18 cellular contexts compared by ENCODE assay signal in the genomic region with DNA sequence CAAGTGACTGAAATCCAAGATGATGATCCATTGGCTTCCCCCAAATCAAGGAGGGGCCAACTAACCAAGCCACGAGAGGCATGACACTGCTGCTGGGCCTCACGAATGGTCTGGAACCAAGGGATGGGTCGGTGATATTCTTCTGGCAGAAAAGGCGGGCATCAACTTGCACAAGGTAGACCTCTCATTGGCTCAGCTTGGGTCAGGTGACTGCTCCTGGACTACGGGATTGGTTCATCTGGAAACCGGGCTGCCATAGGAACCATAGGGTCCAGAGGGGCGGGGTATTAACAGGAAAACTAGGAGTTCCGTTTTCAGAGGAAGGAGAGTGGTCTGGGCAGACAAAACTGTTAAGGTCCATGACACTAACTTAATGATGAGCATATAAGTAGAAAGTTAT.
DNase-seq lines count a peak whose midpoint lies in the region; ATAC-seq, FAIRE-seq and TF ChIP-seq lines count a peak whose summit lies in the region.
"Had no signal": no experiment of that assay in that cellular context is flagged by ENCODE, and none has a peak within 500 bp of the region (broad histone marks: within the 10 kb centered on the region; RNA-seq: fewer than 3 reads in every experiment).

No MANE protein-coding gene starts in this region.

- H3K9me3 Mint-ChIP-seq in endodermal cell = no peaks in the 10 kb centered on the region
- H3K9me3 Mint-ChIP-seq in T-helper 2 cell treated with Interferon-gamma antibody and Interleukin-4, amounts not matched to agents 5 μg/mL and 100 μg/mL, for 36 hours = no peaks in the 10 kb centered on the region
- H3K9me3 Mint-ChIP-seq: CD4-positive, alpha-beta memory T cell; GM23338 had no signal

- H3K4me3 ChIP-seq in endodermal cell (ENCODE audit: low read length) = no peak overlapping the region
- H3K4me3 ChIP-seq: GM23338 had no signal

- no peaks in the 10 kb centered on the region for H3K4me1 ChIP-seq in endodermal cell (ENCODE audit: control insufficient read depth, insufficient read depth, low read length)
- H3K4me1 ChIP-seq: BE2C had no signal

- H3K27ac ChIP-seq in RWPE1 (no peak overlapping the region), endodermal cell (ENCODE audit: low read depth, low read length) (no peak overlapping the region)
- H3K27ac ChIP-seq: C4-2B, HL-60 had no signal

- CTCF ChIA-PET in RWPE1 (lab: Yijun Ruan, JAX) = no interaction called here

- DNase-seq in HTR-8/SVneo (ENCODE audit: insufficient read length, low spot score) (no peak), RWPE1 (ENCODE audit: low spot score) (peak; percentile 59), endodermal cell (peak; percentile 62), DMS114 treated with DMSO at 0.1 percent for 48 hours (lab: John Stamatoyannopoulos, UW; ENCODE audit: unreplicated experiment) (no peak), SIG-M5 treated with dmso at 0.1 percent for 504 hours (lab: John Stamatoyannopoulos, UW; ENCODE audit: unreplicated experiment) (no peak)
- DNase-seq in T-helper 2 cell treated with Interferon-gamma antibody and Interleukin-4, amounts not matched to agents 5 μg/mL and 100 μg/mL, for 36 hours (ENCODE audit: low spot score) = no peak
- DNase-seq: BE2C; CD4-positive, alpha-beta memory T cell; DMS153; DND-41; GF-D8; HCEC 1CT; KG1 had no signal

- no peaks in the 10 kb centered on the region for H3K27me3 ChIP-seq in endodermal cell (ENCODE audit: control insufficient read depth, insufficient read depth, low read length, poor library complexity, severe bottlenecking)
- H3K27me3 ChIP-seq: BE2C had no signal

- H3K4me3 Mint-ChIP-seq in endodermal cell = no peak overlapping the region
- no peak overlapping the region for H3K4me3 Mint-ChIP-seq in T-helper 2 cell treated with Interferon-gamma antibody and Interleukin-4, amounts not matched to agents 5 μg/mL and 100 μg/mL, for 36 hours
- H3K4me3 Mint-ChIP-seq: CD4-positive, alpha-beta memory T cell; GM23338 had no signal

- H3K36me3 ChIP-seq in endodermal cell (ENCODE audit: control insufficient read depth, insufficient read depth, low read length) = no peaks in the 10 kb centered on the region
- H3K36me3 ChIP-seq: BE2C had no signal

- ATAC-seq in GM19467 (IDR thresholded peaks at IDR 0.05; ENCODE audit: unreplicated experiment) = no peak
- ATAC-seq: GM23338 had no signal

- H3K27me3 Mint-ChIP-seq in endodermal cell (ENCODE audit: insufficient read depth) = peaks cover 32% of the 10 kb centered on the region
- H3K27me3 Mint-ChIP-seq in T-helper 2 cell treated with Interferon-gamma antibody and Interleukin-4, amounts not matched to agents 5 μg/mL and 100 μg/mL, for 36 hours (ENCODE audit: low read depth) = peaks cover 4% of the 10 kb centered on the region

- H3K36me3 Mint-ChIP-seq in endodermal cell (ENCODE audit: low read depth) = no peaks in the 10 kb centered on the region
- H3K36me3 Mint-ChIP-seq in T-helper 2 cell treated with Interferon-gamma antibody and Interleukin-4, amounts not matched to agents 5 μg/mL and 100 μg/mL, for 36 hours (ENCODE audit: low read depth) = no peaks in the 10 kb centered on the region
- H3K36me3 Mint-ChIP-seq: CD4-positive, alpha-beta memory T cell had no signal

- no peak overlapping the region for H3K27ac Mint-ChIP-seq in endodermal cell
- H3K27ac Mint-ChIP-seq in T-helper 2 cell treated with Interferon-gamma antibody and Interleukin-4, amounts not matched to agents 5 μg/mL and 100 μg/mL, for 36 hours = no peak overlapping the region
- H3K27ac Mint-ChIP-seq: CD4-positive, alpha-beta memory T cell; GM23338 had no signal

- TF ChIP-seq CTCF in RWPE1 (conservative IDR thresholded peaks at IDR 0.05; ENCODE audit: low read depth) (no peak), endodermal cell (conservative IDR thresholded peaks at IDR 0.05) (no peak)

- FAIRE-seq in HTR-8/SVneo (lab: Jason Lieb, UNC) = peak; percentile 80
- FAIRE-seq: A204.1 had no signal

- H3K9me3 ChIP-seq in endodermal cell (ENCODE audit: control insufficient read depth, low read length) = no peaks in the 10 kb centered on the region
- H3K9me3 ChIP-seq: BE2C had no signal

- WGBS in endodermal cell (ENCODE audit: insufficient coverage in 1 of 2, insufficient read length in 1 of 2), 2 experiments = 92 to 93% methylated on average over 6 to 8 of the region's 8 CpGs

- H3K9ac ChIP-seq in endodermal cell (ENCODE audit: extremely low read depth, low read length, poor library complexity, severe bottlenecking) = no peak overlapping the region

- POLR2A ChIA-PET in RWPE1 (lab: Yijun Ruan, JAX; ENCODE audit: low non-redundant PET) = no interaction called here

- peaks cover 10% of the 10 kb centered on the region for H3K4me1 Mint-ChIP-seq in endodermal cell
- H3K4me1 Mint-ChIP-seq in T-helper 2 cell treated with Interferon-gamma antibody and Interleukin-4, amounts not matched to agents 5 μg/mL and 100 μg/mL, for 36 hours (ENCODE audit: low read depth) = no peaks in the 10 kb centered on the region
- H3K4me1 Mint-ChIP-seq: CD4-positive, alpha-beta memory T cell had no signal

Comparison
In these comparisons a context has a peak if more than half of its experiments do, and no peak if none do; other contexts are left out.
1. DNase-seq: peak in RWPE1 (single experiment) and endodermal cell (single experiment); none in HTR-8/SVneo (single experiment), DMS114 treated with DMSO at 0.1 percent for 48 hours (single experiment), T-helper 2 cell treated with Interferon-gamma antibody and Interleukin-4, amounts not matched to agents 5 μg/mL and 100 μg/mL, for 36 hours (single experiment) and SIG-M5 treated with dmso at 0.1 percent for 504 hours (single experiment).